18 cellular contexts compared by ENCODE assay signal in genomic region chr4:41509411-41510008, GRCh38. TPM values are rescaled to one million over a fixed set of nuclear protein-coding genes. Genes with fewer than 3 reads are reported as not detected.
DNase-seq lines count a peak whose midpoint lies in the region; ATAC-seq and TF ChIP-seq lines count a peak whose summit lies in the region.
"Had no signal": no experiment of that assay in that cellular context is flagged by ENCODE, and none has a peak within 500 bp of the region (broad histone marks: within the 10 kb centered on the region; RNA-seq: fewer than 3 reads in every experiment).

No MANE protein-coding gene starts in this region.

- no peak overlapping the region for H2BK120ac ChIP-seq in mesendoderm (ENCODE audit: low read depth, low read length)

- no peak overlapping the region for H3K18ac ChIP-seq in mesendoderm (ENCODE audit: low read length)

- peak; percentile 29 for ATAC-seq in Right ventricle myocardium inferior
- peak; percentile 30 to 40 for ATAC-seq in right cardiac atrium
- ATAC-seq in GM18502 (IDR thresholded peaks at IDR 0.05; ENCODE audit: poor library complexity, unreplicated experiment): no peak
- ATAC-seq: activated CD8-positive, alpha-beta T cell treated with anti-CD3 and anti-CD28 coated beads for 36 hours; gastroesophageal sphincter; HepG2 had no signal

- no peak overlapping the region for H3K56ac ChIP-seq in mesendoderm (ENCODE audit: low read length)

- no peak overlapping the region for H3K4ac ChIP-seq in mesendoderm (ENCODE audit: low read depth, low read length)

- H3K4me3 ChIP-seq in right atrium auricular region (no peak overlapping the region), SJCRH30 (no peak overlapping the region), right cardiac atrium (ENCODE audit: low read length) (no peak overlapping the region), mesendoderm (ENCODE audit: low read length) (no peak overlapping the region)
- H3K4me3 ChIP-seq: gastroesophageal sphincter, skin epidermis had no signal

- H2AK5ac ChIP-seq in mesendoderm (ENCODE audit: low read length): no peak overlapping the region

- no peak overlapping the region for H4K8ac ChIP-seq in mesendoderm (ENCODE audit: low read depth, low read length)

- H3K79me1 ChIP-seq in mesendoderm (ENCODE audit: low read length): no peaks in the 10 kb centered on the region

- DNase-seq in Right ventricle myocardium inferior (ENCODE audit: missing footprints) (no peak), right atrium auricular region (ENCODE audit: low spot score) (no peak), SJCRH30 (peak; percentile 92 to 98), right cardiac atrium (peak; percentile 44 to 79 (median 75)), NOMO-1 (lab: John Stamatoyannopoulos, UW; ENCODE audit: unreplicated experiment in 2 of 2) (no peak), mesendoderm (no peak), erythroblast (lab: John Stamatoyannopoulos, UW) (no peak)
- DNase-seq: activated CD8-positive, alpha-beta T cell treated with anti-CD3 and anti-CD28 coated beads for 36 hours; CD4-positive, alpha-beta T cell; cortex of kidney; H7; NCI-H2227 treated with DMSO at 0.1 percent for 48 hours; trophoblast cell had no signal

- H2BK15ac ChIP-seq in mesendoderm (replicated peaks; ENCODE audit: low read depth): no peak overlapping the region

- H3K23ac ChIP-seq in mesendoderm (ENCODE audit: low read length): no peak overlapping the region

- intact Hi-C loops in Right ventricle myocardium inferior (cut with DNase I) (no loop called here), right cardiac atrium (cut with DNase I) (no loop called here)

- no peak for TF ChIP-seq POLR2A in erythroblast (IDR thresholded peaks at IDR 0.05; ENCODE audit: low read length)

- no peak for TF ChIP-seq CTCF in right atrium auricular region (IDR thresholded peaks at IDR 0.05)

- no peak overlapping the region for H2BK5ac ChIP-seq in mesendoderm (ENCODE audit: low read length)

- H3K4me2 ChIP-seq in mesendoderm (ENCODE audit: low read length): no peak overlapping the region

- 51% methylated on average over 3 of the region's 3 CpGs for WGBS in right cardiac atrium
- no CpG with 5 or more reads among the region's 3 CpGs for WGBS in mesendoderm (ENCODE audit: extremely low coverage, insufficient coverage, low lambda C conversion rate)

- H3K79me2 ChIP-seq in mesendoderm (ENCODE audit: control insufficient read depth, insufficient read depth, low read length): no peaks in the 10 kb centered on the region

- no peak overlapping the region for H3K9ac ChIP-seq in mesendoderm (ENCODE audit: low read length)

- H3K27me3 ChIP-seq in right atrium auricular region (no peaks in the 10 kb centered on the region), SJCRH30 (no peaks in the 10 kb centered on the region), right cardiac atrium (ENCODE audit: control insufficient read depth, insufficient read depth) (no peaks in the 10 kb centered on the region), mesendoderm (ENCODE audit: insufficient read depth, low read length, poor library complexity) (no peaks in the 10 kb centered on the region)
- H3K27me3 ChIP-seq: gastroesophageal sphincter had no signal

- H3K27ac ChIP-seq in right atrium auricular region (no peak overlapping the region), SJCRH30 (peak overlapping the region; percentile 88), right cardiac atrium (ENCODE audit: low read length) (no peak overlapping the region), mesendoderm (ENCODE audit: low read depth, low read length) (no peak overlapping the region)
- H3K27ac ChIP-seq: epithelial cell of prostate, gastroesophageal sphincter, skin epidermis had no signal

- peaks cover 0 to 10% of the 10 kb centered on the region in 2 donors for H3K4me1 ChIP-seq in right atrium auricular region
- H3K4me1 ChIP-seq in SJCRH30: peaks cover 62% of the 10 kb centered on the region
- H3K4me1 ChIP-seq in right cardiac atrium (ENCODE audit: control insufficient read depth, insufficient read depth, low read length): peaks cover 7% of the 10 kb centered on the region
- peaks cover 2% of the 10 kb centered on the region for H3K4me1 ChIP-seq in mesendoderm (ENCODE audit: control insufficient read depth, low read depth, low read length)

- H3K9me3 ChIP-seq in right atrium auricular region: no peaks in the 10 kb centered on the region
- H3K9me3 ChIP-seq in SJCRH30 (replicated peaks): no peaks in the 10 kb centered on the region
- H3K9me3 ChIP-seq in right cardiac atrium (ENCODE audit: control insufficient read depth, low read length): no peaks in the 10 kb centered on the region
- H3K9me3 ChIP-seq: gastroesophageal sphincter had no signal

- H3K36me3 ChIP-seq in right atrium auricular region: no peaks in the 10 kb centered on the region
- peaks cover 5% of the 10 kb centered on the region; the same call in 1 of the 2 replicates for H3K36me3 ChIP-seq in SJCRH30
- no peaks in the 10 kb centered on the region for H3K36me3 ChIP-seq in mesendoderm (ENCODE audit: control insufficient read depth, insufficient read depth, low read length)
- H3K36me3 ChIP-seq: gastroesophageal sphincter had no signal

- H4K5ac ChIP-seq in mesendoderm (ENCODE audit: low read length): no peak overlapping the region

RNA-seq across cellular contexts. Expression of gene LIMCH1, which starts 28.4 kb away (rescaled TPM):
- total RNA-seq in Right ventricle myocardium inferior (294 TPM), right atrium auricular region (100 to 1,000 TPM in 1 of 2 donors, 10 to 100 TPM in 1; 76.1 to 101 TPM), right cardiac atrium (100 to 1,000 TPM; 157 to 248 (median 198) TPM)
- 112 and 128 TPM in 2 replicates for total RNA-seq in SJCRH30 (2014; rRNA removed; shearing (Covaris generic))
- polyA plus RNA-seq in right cardiac atrium: 43.3 TPM
- polyA plus RNA-seq in mesendoderm (2013, experiment 1 of 2): 2.9 TPM
- polyA plus RNA-seq in mesendoderm (2013, experiment 2 of 2): 3.1 TPM
- total RNA-seq: activated CD8-positive, alpha-beta T cell treated with anti-CD3 and anti-CD28 coated beads for 36 hours; CD4-positive, alpha-beta T cell; HepG2 had no signal

Comparison
In these comparisons a context has a peak if more than half of its experiments do, and no peak if none do; other contexts are left out.
1. DNase-seq: peak in SJCRH30 (2 of 2) and right cardiac atrium (3 of 3); none in Right ventricle myocardium inferior (single experiment), right atrium auricular region (single experiment), NOMO-1 (0 of 2), mesendoderm (single experiment) and erythroblast (0 of 2).